Comparison of ENCODE assay signal across 8 cellular contexts in genomic region chr3:177357352-177358084, GRCh38.
DNase-seq lines count a peak whose midpoint lies in the region; ATAC-seq and TF ChIP-seq lines count a peak whose summit lies in the region.

No MANE protein-coding gene starts in this region.

- H3K9me3 ChIP-seq in MM.1S (replicated peaks; ENCODE audit: insufficient read depth, low read length), result no peaks in the 10 kb centered on the region

- H3K27ac ChIP-seq in MM.1S (ENCODE audit: low read length), result peak overlapping the region; percentile 94

- H3K9ac ChIP-seq in MM.1S (ENCODE audit: low read length), result peak overlapping the region; percentile 83

- peak overlapping the region; percentile 91 to 94 for H3K27ac Mint-ChIP-seq in natural killer cell treated with Interleukin-12 subunit alpha and Interleukin-12 subunit beta and Interleukin-15 and Interleukin-18, amount 100 ng/mL, for 72 hours

- H3K79me2 ChIP-seq in MM.1S (ENCODE audit: low read length), result 0 out of 2 replicates have a peak, but pooled peaks cover 7% of the 10 kb centered on the region

- peak overlapping the region; percentile 89 for H3K4me3 Mint-ChIP-seq in natural killer cell treated with Interleukin-12 subunit alpha and Interleukin-12 subunit beta and Interleukin-15 and Interleukin-18, amount 100 ng/mL, for 72 hours

- H3K36me3 ChIP-seq in MM.1S (replicated peaks; ENCODE audit: insufficient read depth, low read length), result no peaks in the 10 kb centered on the region

- H3K4me1 ChIP-seq in MM.1S (ENCODE audit: low read length), result peaks cover 57% of the 10 kb centered on the region

- H3K4me3 ChIP-seq in MM.1S (ENCODE audit: low read length), result peak overlapping the region; percentile 66

- no peaks in the 10 kb centered on the region for H3K27me3 Mint-ChIP-seq in natural killer cell treated with Interleukin-12 subunit alpha and Interleukin-12 subunit beta and Interleukin-15 and Interleukin-18, amount 100 ng/mL, for 72 hours

- H3K4me2 ChIP-seq in MM.1S (ENCODE audit: low read depth, low read length), result peak overlapping the region; percentile 93

- peak overlapping the region; percentile 47 for H2AFZ ChIP-seq in MM.1S (ENCODE audit: low read length)

- peak; percentile 14 for DNase-seq in NK-92 treated with Interleukin-12 subunit alpha and Interleukin-12 subunit beta, amount 100 ng/mL, for 24 hours (lab: John Stamatoyannopoulos, UW)
- DNase-seq in NK-92 (lab: John Stamatoyannopoulos, UW; ENCODE audit: unreplicated experiment) (no peak), MM.1S (peak; percentile 89), UCSD-AML1 (lab: John Stamatoyannopoulos, UW; ENCODE audit: unreplicated experiment) (peak; percentile 48)
- DNase-seq in natural killer cell treated with Interleukin-12 subunit alpha and Interleukin-12 subunit beta and Interleukin-15 and Interleukin-18, amount 100 ng/mL, for 72 hours (ENCODE audit: low spot score), result no peak
- no peak for DNase-seq in stimulated activated CD8-positive, alpha-beta memory T cell treated with anti-CD3 and anti-CD28 coated beads, Interleukin-4, amount 100 ng/mL, for 48 hours

- H3K9me2 ChIP-seq in MM.1S (replicated peaks; ENCODE audit: insufficient read depth, low read length), result no peaks in the 10 kb centered on the region

- peak; percentile 83 for ATAC-seq in esophagus mucosa
- ATAC-seq in natural killer cell treated with Interleukin-12 subunit alpha and Interleukin-12 subunit beta and Interleukin-15 and Interleukin-18, amount 100 ng/mL, for 72 hours, result no peak
- no peak for ATAC-seq in HG03045 (IDR thresholded peaks at IDR 0.05; ENCODE audit: unreplicated experiment)

- H4K20me1 ChIP-seq in MM.1S (ENCODE audit: insufficient read depth, low read length), result no peaks in the 10 kb centered on the region

- peak; percentile 21 for TF ChIP-seq CTCF in MM.1S (IDR thresholded peaks at IDR 0.05; ENCODE audit: low read length)

- H3K4me1 Mint-ChIP-seq in natural killer cell treated with Interleukin-12 subunit alpha and Interleukin-12 subunit beta and Interleukin-15 and Interleukin-18, amount 100 ng/mL, for 72 hours (ENCODE audit: low read depth in 2 of 2), result peaks cover 53 to 65% of the 10 kb centered on the region in 2 donors

- peaks cover 51% of the 10 kb centered on the region for H3F3A ChIP-seq in MM.1S (ENCODE audit: insufficient read depth, low read length)

- H3K9me3 Mint-ChIP-seq in natural killer cell treated with Interleukin-12 subunit alpha and Interleukin-12 subunit beta and Interleukin-15 and Interleukin-18, amount 100 ng/mL, for 72 hours, result peaks cover 3% of the 10 kb centered on the region

- no peaks in the 10 kb centered on the region for H3K36me3 Mint-ChIP-seq in natural killer cell treated with Interleukin-12 subunit alpha and Interleukin-12 subunit beta and Interleukin-15 and Interleukin-18, amount 100 ng/mL, for 72 hours

- H3K27me3 ChIP-seq in MM.1S (replicated peaks; ENCODE audit: insufficient read depth, low read length), result no peaks in the 10 kb centered on the region

Comparison
In these comparisons a context has a peak if more than half of its experiments do, and no peak if none do; other contexts are left out.
1. DNase-seq: peak in NK-92 treated with Interleukin-12 subunit alpha and Interleukin-12 subunit beta, amount 100 ng/mL, for 24 hours (single experiment), MM.1S (single experiment) and UCSD-AML1 (single experiment); none in NK-92 (single experiment), natural killer cell treated with Interleukin-12 subunit alpha and Interleukin-12 subunit beta and Interleukin-15 and Interleukin-18, amount 100 ng/mL, for 72 hours (single experiment) and stimulated activated CD8-positive, alpha-beta memory T cell treated with anti-CD3 and anti-CD28 coated beads, Interleukin-4, amount 100 ng/mL, for 48 hours (single experiment).